ENCODE assay signal across 1 cellular context in the genomic region with DNA sequence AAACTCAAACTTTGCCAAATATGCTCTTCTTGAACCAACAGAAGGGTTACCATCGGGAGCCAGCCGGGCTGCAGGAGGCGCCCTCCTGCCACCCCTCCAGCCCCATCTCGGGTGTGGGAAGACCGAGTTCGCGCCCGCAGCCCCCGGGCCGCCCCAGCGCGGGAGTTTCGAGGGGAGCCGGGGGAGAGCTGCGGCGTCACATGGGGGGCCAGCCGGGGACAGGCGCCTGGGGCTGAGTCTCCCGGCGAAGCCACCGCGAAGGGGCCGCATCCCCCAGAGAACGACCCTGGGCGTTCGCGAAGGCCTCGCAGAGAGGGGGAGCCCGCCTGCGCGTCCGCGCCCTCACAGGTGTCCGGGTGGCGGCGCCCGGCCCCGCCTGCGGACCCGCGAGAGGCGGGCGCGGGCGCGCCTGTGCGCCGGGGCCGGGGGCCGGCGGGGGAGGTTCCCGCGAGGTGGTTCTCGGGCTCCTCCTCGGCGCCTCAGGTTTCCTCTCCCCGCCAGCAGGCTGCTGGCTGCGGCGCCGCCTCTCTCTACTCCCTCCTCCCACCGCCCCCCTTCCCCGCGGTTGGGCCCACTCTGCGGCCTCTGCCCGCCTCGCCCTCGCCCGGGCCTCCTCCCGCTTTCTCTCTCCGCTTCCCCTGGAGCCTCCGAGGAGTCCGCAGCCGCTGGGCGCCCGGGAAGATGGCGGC.
TF ChIP-seq lines count a peak whose summit lies in the region.

A gene with protein sequence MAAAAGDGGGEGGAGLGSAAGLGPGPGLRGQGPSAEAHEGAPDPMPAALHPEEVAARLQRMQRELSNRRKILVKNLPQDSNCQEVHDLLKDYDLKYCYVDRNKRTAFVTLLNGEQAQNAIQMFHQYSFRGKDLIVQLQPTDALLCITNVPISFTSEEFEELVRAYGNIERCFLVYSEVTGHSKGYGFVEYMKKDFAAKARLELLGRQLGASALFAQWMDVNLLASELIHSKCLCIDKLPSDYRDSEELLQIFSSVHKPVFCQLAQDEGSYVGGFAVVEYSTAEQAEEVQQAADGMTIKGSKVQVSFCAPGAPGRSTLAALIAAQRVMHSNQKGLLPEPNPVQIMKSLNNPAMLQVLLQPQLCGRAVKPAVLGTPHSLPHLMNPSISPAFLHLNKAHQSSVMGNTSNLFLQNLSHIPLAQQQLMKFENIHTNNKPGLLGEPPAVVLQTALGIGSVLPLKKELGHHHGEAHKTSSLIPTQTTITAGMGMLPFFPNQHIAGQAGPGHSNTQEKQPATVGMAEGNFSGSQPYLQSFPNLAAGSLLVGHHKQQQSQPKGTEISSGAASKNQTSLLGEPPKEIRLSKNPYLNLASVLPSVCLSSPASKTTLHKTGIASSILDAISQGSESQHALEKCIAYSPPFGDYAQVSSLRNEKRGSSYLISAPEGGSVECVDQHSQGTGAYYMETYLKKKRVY (plus strand): TSS at position 584 of the 689 bp plus-strand sequence. CDS start 98 bp downstream, at position 682.

TF ChIP-seq in K562, 482 proteins besides CTCF, POLR2A, EP300 and RAD21 (continued from another document and continues in another):
- TF ChIP-seq ZNF699 (CRISPR knock-in tag; IDR thresholded peaks at IDR 0.05; ENCODE audit: insufficient replicate concordance), result no peak
- TF ChIP-seq YBX1 (IDR thresholded peaks at IDR 0.05), result no peak
- no peak for TF ChIP-seq ZNF695 (CRISPR knock-in tag; IDR thresholded peaks at IDR 0.05)
- no peak for TF ChIP-seq ZNF644 (tag; IDR thresholded peaks at IDR 0.05; ENCODE audit: low read depth)
- TF ChIP-seq MEF2A (IDR thresholded peaks at IDR 0.05; ENCODE audit: control insufficient read depth, low read depth, low read length), result no peak
- no peak for TF ChIP-seq MCM2 (IDR thresholded peaks at IDR 0.05; ENCODE audit: low read depth)
- no peak for TF ChIP-seq ZNF76 (CRISPR knock-in tag; IDR thresholded peaks at IDR 0.05; ENCODE audit: borderline replicate concordance)
- TF ChIP-seq, protein P1, sequence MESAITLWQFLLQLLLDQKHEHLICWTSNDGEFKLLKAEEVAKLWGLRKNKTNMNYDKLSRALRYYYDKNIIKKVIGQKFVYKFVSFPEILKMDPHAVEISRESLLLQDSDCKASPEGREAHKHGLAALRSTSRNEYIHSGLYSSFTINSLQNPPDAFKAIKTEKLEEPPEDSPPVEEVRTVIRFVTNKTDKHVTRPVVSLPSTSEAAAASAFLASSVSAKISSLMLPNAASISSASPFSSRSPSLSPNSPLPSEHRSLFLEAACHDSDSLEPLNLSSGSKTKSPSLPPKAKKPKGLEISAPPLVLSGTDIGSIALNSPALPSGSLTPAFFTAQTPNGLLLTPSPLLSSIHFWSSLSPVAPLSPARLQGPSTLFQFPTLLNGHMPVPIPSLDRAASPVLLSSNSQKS (CRISPR knock-in tag; IDR thresholded peaks at IDR 0.05), result no peak
- TF ChIP-seq TCF7L2 (IDR thresholded peaks at IDR 0.05; ENCODE audit: low read depth, low read length), result no peak
- no peak for TF ChIP-seq ETV5 (CRISPR knock-in tag; IDR thresholded peaks at IDR 0.05; ENCODE audit: low read depth)
- TF ChIP-seq ERF (CRISPR knock-in tag; IDR thresholded peaks at IDR 0.05), result no peak
- no peak for TF ChIP-seq ETV6 (IDR thresholded peaks at IDR 0.05; ENCODE audit: borderline replicate concordance in 1 of 2, low read depth in 2 of 2, low read length in 1 of 2)
- no peak for TF ChIP-seq ETV6 (CRISPR knock-in tag; IDR thresholded peaks at IDR 0.05; ENCODE audit: borderline replicate concordance)
- TF ChIP-seq ZNF830 (CRISPR knock-in tag; IDR thresholded peaks at IDR 0.05), result no peak
- TF ChIP-seq ZNF212 (CRISPR knock-in tag; IDR thresholded peaks at IDR 0.05), result no peak
- no peak for TF ChIP-seq RBM22 (IDR thresholded peaks at IDR 0.05; ENCODE audit: low read depth, low read length, poor library complexity, severe bottlenecking)
- TF ChIP-seq, protein P2, sequence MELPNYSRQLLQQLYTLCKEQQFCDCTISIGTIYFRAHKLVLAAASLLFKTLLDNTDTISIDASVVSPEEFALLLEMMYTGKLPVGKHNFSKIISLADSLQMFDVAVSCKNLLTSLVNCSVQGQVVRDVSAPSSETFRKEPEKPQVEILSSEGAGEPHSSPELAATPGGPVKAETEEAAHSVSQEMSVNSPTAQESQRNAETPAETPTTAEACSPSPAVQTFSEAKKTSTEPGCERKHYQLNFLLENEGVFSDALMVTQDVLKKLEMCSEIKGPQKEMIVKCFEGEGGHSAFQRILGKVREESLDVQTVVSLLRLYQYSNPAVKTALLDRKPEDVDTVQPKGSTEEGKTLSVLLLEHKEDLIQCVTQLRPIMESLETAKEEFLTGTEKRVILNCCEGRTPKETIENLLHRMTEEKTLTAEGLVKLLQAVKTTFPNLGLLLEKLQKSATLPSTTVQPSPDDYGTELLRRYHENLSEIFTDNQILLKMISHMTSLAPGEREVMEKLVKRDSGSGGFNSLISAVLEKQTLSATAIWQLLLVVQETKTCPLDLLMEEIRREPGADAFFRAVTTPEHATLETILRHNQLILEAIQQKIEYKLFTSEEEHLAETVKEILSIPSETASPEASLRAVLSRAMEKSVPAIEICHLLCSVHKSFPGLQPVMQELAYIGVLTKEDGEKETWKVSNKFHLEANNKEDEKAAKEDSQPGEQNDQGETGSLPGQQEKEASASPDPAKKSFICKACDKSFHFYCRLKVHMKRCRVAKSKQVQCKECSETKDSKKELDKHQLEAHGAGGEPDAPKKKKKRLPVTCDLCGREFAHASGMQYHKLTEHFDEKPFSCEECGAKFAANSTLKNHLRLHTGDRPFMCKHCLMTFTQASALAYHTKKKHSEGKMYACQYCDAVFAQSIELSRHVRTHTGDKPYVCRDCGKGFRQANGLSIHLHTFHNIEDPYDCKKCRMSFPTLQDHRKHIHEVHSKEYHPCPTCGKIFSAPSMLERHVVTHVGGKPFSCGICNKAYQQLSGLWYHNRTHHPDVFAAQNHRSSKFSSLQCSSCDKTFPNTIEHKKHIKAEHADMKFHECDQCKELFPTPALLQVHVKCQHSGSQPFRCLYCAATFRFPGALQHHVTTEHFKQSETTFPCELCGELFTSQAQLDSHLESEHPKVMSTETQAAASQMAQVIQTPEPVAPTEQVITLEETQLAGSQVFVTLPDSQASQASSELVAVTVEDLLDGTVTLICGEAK (IDR thresholded peaks at IDR 0.05), result no peak
- TF ChIP-seq, protein P2 (CRISPR knock-in tag; IDR thresholded peaks at IDR 0.05), result no peak
- no peak for TF ChIP-seq NR2F6 (CRISPR knock-in tag; IDR thresholded peaks at IDR 0.05)
- TF ChIP-seq ZNF707 (CRISPR knock-in tag; conservative IDR thresholded peaks at IDR 0.05), result no peak
- TF ChIP-seq NUFIP1 (IDR thresholded peaks at IDR 0.05; ENCODE audit: partially characterized antibody), result no peak
- TF ChIP-seq, protein P3, sequence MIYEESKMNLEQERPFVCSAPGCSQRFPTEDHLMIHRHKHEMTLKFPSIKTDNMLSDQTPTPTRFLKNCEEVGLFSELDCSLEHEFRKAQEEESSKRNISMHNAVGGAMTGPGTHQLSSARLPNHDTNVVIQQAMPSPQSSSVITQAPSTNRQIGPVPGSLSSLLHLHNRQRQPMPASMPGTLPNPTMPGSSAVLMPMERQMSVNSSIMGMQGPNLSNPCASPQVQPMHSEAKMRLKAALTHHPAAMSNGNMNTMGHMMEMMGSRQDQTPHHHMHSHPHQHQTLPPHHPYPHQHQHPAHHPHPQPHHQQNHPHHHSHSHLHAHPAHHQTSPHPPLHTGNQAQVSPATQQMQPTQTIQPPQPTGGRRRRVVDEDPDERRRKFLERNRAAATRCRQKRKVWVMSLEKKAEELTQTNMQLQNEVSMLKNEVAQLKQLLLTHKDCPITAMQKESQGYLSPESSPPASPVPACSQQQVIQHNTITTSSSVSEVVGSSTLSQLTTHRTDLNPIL (CRISPR knock-in tag; IDR thresholded peaks at IDR 0.05), result no peak
- TF ChIP-seq ZNF436 (CRISPR knock-in tag; IDR thresholded peaks at IDR 0.05), result no peak
- no peak for TF ChIP-seq CBFA2T2 (conservative IDR thresholded peaks at IDR 0.05)
- TF ChIP-seq POLR2B (IDR thresholded peaks at IDR 0.05; ENCODE audit: low read depth, partially characterized antibody), result no peak
- TF ChIP-seq MECOM (CRISPR knock-in tag; IDR thresholded peaks at IDR 0.05), result no peak
- TF ChIP-seq POLR3A (IDR thresholded peaks at IDR 0.05; ENCODE audit: borderline replicate concordance, extremely low read depth, insufficient read depth, insufficient read length), result no peak
- TF ChIP-seq RBBP5 (IDR thresholded peaks at IDR 0.05; ENCODE audit: borderline replicate concordance, insufficient read depth, low read length, poor library complexity, severe bottlenecking), result no peak
- no peak for TF ChIP-seq ZNF165 (CRISPR knock-in tag; IDR thresholded peaks at IDR 0.05; ENCODE audit: borderline replicate concordance)
- peak in 1 of 2 experiments; percentile 86; a peak in 1 of 4 replicates for TF ChIP-seq NONO (IDR thresholded peaks at IDR 0.05; ENCODE audit: low read depth in 2 of 2, low read length in 1 of 2)
- peak; percentile 20; the same call in 1 of the 2 replicates for TF ChIP-seq ZBTB17 (CRISPR knock-in tag; IDR thresholded peaks at IDR 0.05)
- no peak for TF ChIP-seq BRF1 (IDR thresholded peaks at IDR 0.05; ENCODE audit: borderline replicate concordance, extremely low read depth, insufficient read length)
- no peak for TF ChIP-seq ZKSCAN1 (IDR thresholded peaks at IDR 0.05; ENCODE audit: low read depth, low read length)
- no peak for TF ChIP-seq ZNF408 (CRISPR knock-in tag; IDR thresholded peaks at IDR 0.05; ENCODE audit: low read depth)
- TF ChIP-seq EHMT2 (IDR thresholded peaks at IDR 0.05), result peak; percentile 58; the same call in 1 of the 2 replicates
- TF ChIP-seq, protein P4, sequence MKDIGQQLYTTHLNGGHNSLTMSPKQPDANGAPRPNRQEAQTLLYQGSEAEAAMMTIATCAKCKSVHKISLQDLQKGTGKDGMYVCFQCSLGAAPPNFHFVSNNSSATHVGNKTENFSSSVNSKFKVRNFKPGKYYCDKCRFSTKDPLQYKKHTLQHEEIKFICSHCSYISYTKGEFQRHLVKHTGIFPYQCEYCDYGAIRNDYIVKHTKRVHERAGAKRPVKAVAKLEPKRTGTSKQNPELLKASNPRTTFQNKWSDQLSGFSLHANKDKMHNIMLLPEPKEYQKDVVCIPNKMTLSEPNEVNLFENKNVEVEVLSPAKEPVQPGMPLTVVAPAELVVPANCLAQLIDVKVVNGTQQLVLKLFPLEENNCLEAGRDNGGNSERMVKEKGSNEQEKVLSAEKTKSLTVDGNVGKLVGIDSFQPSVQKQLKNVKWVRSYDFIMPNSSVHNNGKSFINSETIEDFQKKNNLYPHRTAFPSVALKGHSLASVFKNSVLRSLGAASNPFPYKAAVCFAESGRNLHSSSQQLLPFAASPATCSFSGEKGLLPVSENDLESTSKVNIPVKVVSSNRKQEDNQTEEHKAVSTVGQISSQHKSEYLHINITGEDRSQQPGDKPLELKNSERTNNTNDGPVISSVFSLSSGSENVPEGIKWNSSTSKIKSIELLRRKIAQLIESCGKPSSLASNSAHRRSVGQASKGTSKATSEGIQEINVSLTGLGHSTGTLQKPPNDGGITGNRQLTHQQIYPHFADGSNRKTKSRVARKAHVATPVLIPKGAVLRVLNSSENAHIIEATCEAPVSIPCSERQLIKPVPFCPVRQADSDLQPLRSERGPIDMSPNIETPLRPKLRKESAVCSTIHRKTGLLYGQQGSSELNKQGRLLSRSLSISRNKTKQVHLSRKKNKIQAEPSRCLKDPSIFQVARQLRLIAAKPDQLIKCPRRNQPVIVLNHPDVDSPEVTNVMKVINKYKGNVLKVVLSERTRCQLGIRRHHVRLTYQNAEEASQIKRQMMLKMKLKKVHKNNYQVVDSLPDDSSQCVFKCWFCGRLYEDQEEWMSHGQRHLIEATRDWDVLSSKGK (CRISPR knock-in tag; IDR thresholded peaks at IDR 0.05), result no peak
- TF ChIP-seq CSDE1 (IDR thresholded peaks at IDR 0.05), result no peak
- TF ChIP-seq ZFP30 (CRISPR knock-in tag; IDR thresholded peaks at IDR 0.05; ENCODE audit: borderline replicate concordance), result no peak
- no peak for TF ChIP-seq ZBTB1 (CRISPR knock-in tag; IDR thresholded peaks at IDR 0.05; ENCODE audit: borderline replicate concordance, low read depth)
- no peak for TF ChIP-seq FUS (optimal IDR thresholded peaks at IDR 0.05; ENCODE audit: low read depth, low read length)
- TF ChIP-seq BACH1 (tag; IDR thresholded peaks at IDR 0.05), result no peak
- no peak for TF ChIP-seq SREBF2 (CRISPR knock-in tag; IDR thresholded peaks at IDR 0.05)
- TF ChIP-seq PTBP1 (IDR thresholded peaks at IDR 0.05; ENCODE audit: low read depth, low read length), result no peak
- TF ChIP-seq, protein P5, sequence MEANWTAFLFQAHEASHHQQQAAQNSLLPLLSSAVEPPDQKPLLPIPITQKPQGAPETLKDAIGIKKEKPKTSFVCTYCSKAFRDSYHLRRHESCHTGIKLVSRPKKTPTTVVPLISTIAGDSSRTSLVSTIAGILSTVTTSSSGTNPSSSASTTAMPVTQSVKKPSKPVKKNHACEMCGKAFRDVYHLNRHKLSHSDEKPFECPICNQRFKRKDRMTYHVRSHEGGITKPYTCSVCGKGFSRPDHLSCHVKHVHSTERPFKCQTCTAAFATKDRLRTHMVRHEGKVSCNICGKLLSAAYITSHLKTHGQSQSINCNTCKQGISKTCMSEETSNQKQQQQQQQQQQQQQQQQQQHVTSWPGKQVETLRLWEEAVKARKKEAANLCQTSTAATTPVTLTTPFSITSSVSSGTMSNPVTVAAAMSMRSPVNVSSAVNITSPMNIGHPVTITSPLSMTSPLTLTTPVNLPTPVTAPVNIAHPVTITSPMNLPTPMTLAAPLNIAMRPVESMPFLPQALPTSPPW (CRISPR knock-in tag; IDR thresholded peaks at IDR 0.05), result peak; percentile 85
- TF ChIP-seq GATAD2B (IDR thresholded peaks at IDR 0.05; ENCODE audit: borderline replicate concordance), result no peak
- TF ChIP-seq RBFOX2 (IDR thresholded peaks at IDR 0.05; ENCODE audit: low read depth, low read length), result peak; percentile 67
- no peak for TF ChIP-seq EZH2 (IDR thresholded peaks at IDR 0.05; ENCODE audit: borderline replicate concordance, low read depth, low read length)
